ENCODE assay signal across 15 cellular contexts in the genomic region with DNA sequence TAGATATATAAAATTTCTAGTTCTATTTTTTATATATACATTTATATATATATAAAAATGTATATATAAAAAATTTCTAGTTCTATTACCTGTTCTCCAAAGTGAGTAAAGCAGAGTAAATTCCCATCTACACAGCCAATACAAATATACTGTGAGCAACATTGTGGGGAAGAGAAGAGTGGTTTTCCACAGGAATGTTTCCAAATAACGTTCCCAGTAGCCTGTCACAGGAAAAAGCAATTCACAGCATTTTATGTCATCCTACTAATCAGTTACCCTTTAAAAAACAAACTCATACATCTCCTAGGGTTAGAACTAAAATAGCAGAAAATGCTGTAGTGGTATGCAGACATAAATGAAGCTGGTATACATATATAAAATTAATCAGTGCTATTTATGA. TPM values are rescaled to one million over a fixed set of nuclear protein-coding genes. Genes with fewer than 3 reads are reported as not detected.
DNase-seq lines count a peak whose midpoint lies in the region; ATAC-seq and TF ChIP-seq lines count a peak whose summit lies in the region.
"Had no signal": no experiment of that assay in that cellular context is flagged by ENCODE, and none has a peak within 500 bp of the region (broad histone marks: within the 10 kb centered on the region; RNA-seq: fewer than 3 reads in every experiment).

No MANE protein-coding gene starts in this region.

- H3K4me3 ChIP-seq in astrocyte of the spinal cord (ENCODE audit: low read depth, low read length): no peak overlapping the region
- H3K4me3 ChIP-seq: GM23338 had no signal

- in situ Hi-C loops in astrocyte of the spinal cord (cut with HindIII; ENCODE audit: low sequenced_read_pairs): no loop called here

- ATAC-seq in HG02938 (IDR thresholded peaks at IDR 0.05; ENCODE audit: unreplicated experiment): no peak
- ATAC-seq: GM23338 had no signal

- DNase-seq in A172 (ENCODE audit: low spot score): peak; percentile 5
- peak; percentile 3 for DNase-seq in GM04503 (ENCODE audit: low read depth)
- DNase-seq in astrocyte of the spinal cord (ENCODE audit: low read depth, low spot score): peak; percentile 53
- DNase-seq in kidney glomerular epithelial cell (lab: John Stamatoyannopoulos, UW): peak; percentile 54
- no peak for DNase-seq in T-helper 9 cell
- DNase-seq in NCI-H1105 (lab: John Stamatoyannopoulos, UW): no peak
- DNase-seq in hypothalamus (lab: John Stamatoyannopoulos, UW): no peak
- DNase-seq: C1 segment of cervical spinal cord; CD4-positive, alpha-beta T cell; DMS79; EL; GDM1; H7 had no signal

- no peak for TF ChIP-seq CTCF in astrocyte of the spinal cord (IDR thresholded peaks at IDR 0.05; ENCODE audit: low read depth, low read length)

RNA-seq across cellular contexts. Expression of gene AASDH, which starts 44.5 kb away (rescaled TPM):
- 6.0 and 6.9 TPM in 2 replicates for total RNA-seq in A172 (2014; rRNA removed; shearing (Covaris generic))

Comparison
In these comparisons a context has a peak if more than half of its experiments do, and no peak if none do; other contexts are left out.
1. DNase-seq: peak in A172 (single experiment), GM04503 (single experiment), astrocyte of the spinal cord (single experiment) and kidney glomerular epithelial cell (single experiment); none in T-helper 9 cell (single experiment), NCI-H1105 (single experiment) and hypothalamus (0 of 51).